In genomic region chr19:4036576-4037300, GRCh38 we compare ENCODE assay signal across 19 cellular contexts. TPM values are rescaled to one million over a fixed set of nuclear protein-coding genes. Genes with fewer than 3 reads are reported as not detected.
DNase-seq lines count a peak whose midpoint lies in the region; ATAC-seq, FAIRE-seq and TF ChIP-seq lines count a peak whose summit lies in the region.
"Had no signal": no experiment of that assay in that cellular context is flagged by ENCODE, and none has a peak within 500 bp of the region (broad histone marks: within the 10 kb centered on the region; RNA-seq: fewer than 3 reads in every experiment).

No MANE protein-coding gene starts in this region.

- H2AFZ ChIP-seq in PC-3 (ENCODE audit: low read length), result no peak overlapping the region

- H3K79me2 ChIP-seq in PC-3 (ENCODE audit: low read length), result no peaks in the 10 kb centered on the region

- H3K27ac ChIP-seq in PC-3 (ENCODE audit: low read length) (no peak overlapping the region), upper lobe of right lung (no peak overlapping the region)

- no peak overlapping the region for H3K27ac Mint-ChIP-seq in stimulated activated effector memory CD8-positive, alpha-beta T cell treated with anti-CD3 and anti-CD28 coated beads, Interleukin-12 subunit alpha, Interleukin-12 subunit beta, amount 100 ng/mL, for 72 hours
- H3K27ac Mint-ChIP-seq: CD4-positive, CD25-positive, alpha-beta regulatory T cell had no signal

- CTCF ChIA-PET in PC-3 (lab: Charles Lee), result no interaction called here

- ATAC-seq in PC-3, result no peak
- peak; percentile 6 for ATAC-seq in esophagus mucosa
- peak; percentile 14 for ATAC-seq in stimulated activated effector memory CD8-positive, alpha-beta T cell treated with anti-CD3 and anti-CD28 coated beads, Interleukin-12 subunit alpha, Interleukin-12 subunit beta, amount 100 ng/mL, for 72 hours
- ATAC-seq in HG02840 (IDR thresholded peaks at IDR 0.05; ENCODE audit: low FRiP score, unreplicated experiment), result no peak
- no peak for ATAC-seq in upper lobe of right lung

- H3K4me2 ChIP-seq in PC-3 (ENCODE audit: low read length), result no peak overlapping the region
- H3K4me2 ChIP-seq: SK-N-SH had no signal

- H3K27me3 ChIP-seq in PC-3 (ENCODE audit: low read length), result no peaks in the 10 kb centered on the region
- H3K27me3 ChIP-seq in upper lobe of right lung, result no peaks in the 10 kb centered on the region

- peak; percentile 77 for FAIRE-seq in GM12892 (lab: Jason Lieb, UNC)

- POLR2A ChIA-PET in PC-3 (lab: Charles Lee; ENCODE audit: unreplicated experiment), result no interaction called here

- DNase-seq in GM12892 (ENCODE audit: insufficient read length), result no peak
- DNase-seq in PC-3, result no peak
- DNase-seq in stimulated activated effector memory CD8-positive, alpha-beta T cell treated with anti-CD3 and anti-CD28 coated beads, Interleukin-12 subunit alpha, Interleukin-12 subunit beta, amount 100 ng/mL, for 72 hours (ENCODE audit: low spot score in 2 of 2), result no peak
- no peak for DNase-seq in stimulated activated CD4-positive, alpha-beta T cell treated with anti-CD3 and anti-CD28 coated beads, Interleukin-4, amount 100 ng/mL, for 1 hour
- DNase-seq in upper lobe of right lung, result no peak
- DNase-seq: Caco-2; CD4-positive, CD25-positive, alpha-beta regulatory T cell; DMS153; GOT3; NCI-H1417 treated with DMSO at 0.1 percent for 48 hours; NCI-H187 treated with DMSO at 0.1 percent for 48 hours; NCI-H2227 treated with DMSO at 0.1 percent for 48 hours; NCI-H510A treated with DMSO at 0.1 percent for 48 hours; NCI-H774; RPMI8226; SHP77 treated with DMSO at 0.1 percent for 48 hours; SK-N-SH had no signal

- H3K9me3 ChIP-seq in PC-3 (ENCODE audit: low read length), result no peaks in the 10 kb centered on the region
- no peaks in the 10 kb centered on the region for H3K9me3 ChIP-seq in upper lobe of right lung
- H3K9me3 ChIP-seq: Caco-2, SK-N-SH had no signal

- H3K36me3 ChIP-seq in PC-3 (ENCODE audit: low read depth, low read length), result peaks cover 10% of the 10 kb centered on the region
- peaks cover 23% of the 10 kb centered on the region for H3K36me3 ChIP-seq in upper lobe of right lung

- TF ChIP-seq POLR2A in GM12892 (IDR thresholded peaks at IDR 0.05; ENCODE audit: low read depth, low read length), result no peak

- no peaks in the 10 kb centered on the region for H3F3A ChIP-seq in PC-3 (ENCODE audit: low read length, unreplicated experiment)

- no peaks in the 10 kb centered on the region for H3K4me1 Mint-ChIP-seq in stimulated activated effector memory CD8-positive, alpha-beta T cell treated with anti-CD3 and anti-CD28 coated beads, Interleukin-12 subunit alpha, Interleukin-12 subunit beta, amount 100 ng/mL, for 72 hours

- H3K9me3 Mint-ChIP-seq in stimulated activated effector memory CD8-positive, alpha-beta T cell treated with anti-CD3 and anti-CD28 coated beads, Interleukin-12 subunit alpha, Interleukin-12 subunit beta, amount 100 ng/mL, for 72 hours, result no peaks in the 10 kb centered on the region

- H3K9me2 ChIP-seq in PC-3 (replicated peaks; ENCODE audit: low read length), result no peaks in the 10 kb centered on the region
- H3K9me2 ChIP-seq: SK-N-SH had no signal

- peaks cover 56% of the 10 kb centered on the region for H3K36me3 Mint-ChIP-seq in stimulated activated effector memory CD8-positive, alpha-beta T cell treated with anti-CD3 and anti-CD28 coated beads, Interleukin-12 subunit alpha, Interleukin-12 subunit beta, amount 100 ng/mL, for 72 hours

- H3K4me3 Mint-ChIP-seq in stimulated activated effector memory CD8-positive, alpha-beta T cell treated with anti-CD3 and anti-CD28 coated beads, Interleukin-12 subunit alpha, Interleukin-12 subunit beta, amount 100 ng/mL, for 72 hours, result no peak overlapping the region
- H3K4me3 Mint-ChIP-seq: CD4-positive, CD25-positive, alpha-beta regulatory T cell had no signal

- TSS peak; percentile 29 for BruUV-seq in PC-3 (replicated peaks; lab: Mats Ljungman, UMichigan)

- TF ChIP-seq CTCF in PC-3 (conservative IDR thresholded peaks at IDR 0.05; ENCODE audit: low read depth, low read length) (no peak), upper lobe of right lung (IDR thresholded peaks at IDR 0.05) (no peak)

- H3K4me1 ChIP-seq in PC-3 (ENCODE audit: insufficient read depth, low read length), result no peaks in the 10 kb centered on the region
- no peaks in the 10 kb centered on the region for H3K4me1 ChIP-seq in upper lobe of right lung
- H3K4me1 ChIP-seq: Caco-2 had no signal

- H3K9ac ChIP-seq in PC-3 (ENCODE audit: low read length), result no peak overlapping the region
- H3K9ac ChIP-seq: SK-N-SH had no signal

- H4K20me1 ChIP-seq in PC-3 (ENCODE audit: low read length), result no peaks in the 10 kb centered on the region

- intact Hi-C loops in PC-3 (cut with micrococcal nuclease), result no loop called here
- intact Hi-C loops in upper lobe of right lung (cut with DNase I), result no loop called here

- H3K4me3 ChIP-seq in PC-3 (ENCODE audit: low read length) (no peak overlapping the region), upper lobe of right lung (no peak overlapping the region)

RNA-seq across cellular contexts. Expression of gene PIAS4, which starts 29.2 kb away (rescaled TPM):
- polyA plus RNA-seq in GM12892 (2012; ENCODE audit: missing spikeins), result 11.3 TPM
- total RNA-seq in PC-3 (2014; rRNA removed), result 21.0 and 26.5 TPM in 2 replicates
- 19.3 TPM for total RNA-seq in esophagus mucosa
- total RNA-seq in upper lobe of right lung, result 25.4 TPM

RNA-seq across cellular contexts. Expression of gene ZBTB7A, which starts 30.0 kb away (rescaled TPM):
- 3.1 TPM for polyA plus RNA-seq in GM12892 (2012; ENCODE audit: missing spikeins)
- total RNA-seq in PC-3 (2014; rRNA removed), result 16.7 and 40.2 TPM in 2 replicates
- 53.7 TPM for total RNA-seq in esophagus mucosa
- total RNA-seq in upper lobe of right lung, result 54.3 TPM

RNA-seq across cellular contexts. Expression of gene EEF2, which starts 51.5 kb away (rescaled TPM):
- polyA plus RNA-seq in GM12892 (2012; ENCODE audit: missing spikeins), result 1,369 TPM
- total RNA-seq in PC-3 (2014; rRNA removed), result 1,124 and 1,170 TPM in 2 replicates
- total RNA-seq in esophagus mucosa, result 2,169 TPM
- total RNA-seq in upper lobe of right lung, result 1,960 TPM

Comparison
In these comparisons a context has a peak if more than half of its experiments do, and no peak if none do; other contexts are left out.
1. ATAC-seq: peak in esophagus mucosa (single experiment) and stimulated activated effector memory CD8-positive, alpha-beta T cell treated with anti-CD3 and anti-CD28 coated beads, Interleukin-12 subunit alpha, Interleukin-12 subunit beta, amount 100 ng/mL, for 72 hours (single experiment); none in PC-3 (single experiment), HG02840 (single experiment) and upper lobe of right lung (single experiment).